ENCODE assay signal across 20 cellular contexts in genomic region chr4:35548921-35549320, GRCh38.
"Had no signal": no experiment of that assay in that cellular context is flagged by ENCODE, and none has a peak within 500 bp of the region (broad histone marks: within the 10 kb centered on the region; RNA-seq: fewer than 3 reads in every experiment).

No MANE protein-coding gene starts in this region.

- H3K9me3 ChIP-seq: neutrophil, right lobe of liver, suprapubic skin, tibial artery, upper lobe of right lung, vagina had no signal

- H3K9me3 Mint-ChIP-seq: nephron progenitor cell had no signal

- H3K27ac ChIP-seq: dorsolateral prefrontal cortex, neutrophil, psoas muscle, right lobe of liver, suprapubic skin, tibial artery, upper lobe of right lung, vagina had no signal

- H3K4me3 ChIP-seq: dorsolateral prefrontal cortex, psoas muscle, right lobe of liver, suprapubic skin, tibial artery, upper lobe of right lung, vagina had no signal

- H3K4me1 ChIP-seq: psoas muscle, right lobe of liver, suprapubic skin, tibial artery, upper lobe of right lung, vagina had no signal

- H3K4me1 Mint-ChIP-seq: naive thymus-derived CD4-positive, alpha-beta T cell; nephron progenitor cell; stimulated activated effector memory CD8-positive, alpha-beta T cell treated with anti-CD3 and anti-CD28 coated beads, Interleukin-12 subunit alpha, Interleukin-12 subunit beta, amount 100 ng/mL, for 72 hours had no signal

- ATAC-seq: esophagus mucosa; left lobe of liver; naive thymus-derived CD4-positive, alpha-beta T cell; psoas muscle; right lobe of liver; stimulated activated effector memory CD8-positive, alpha-beta T cell treated with anti-CD3 and anti-CD28 coated beads, Interleukin-12 subunit alpha, Interleukin-12 subunit beta, amount 100 ng/mL, for 72 hours; stimulated activated naive CD8-positive, alpha-beta T cell treated with anti-CD3 and anti-CD28 coated beads, Interleukin-15, Interleukin-2, amounts not matched to agents 100 U/mL and 50 U/mL, for 24 hours; upper lobe of right lung had no signal

- H3K36me3 ChIP-seq: neutrophil, right lobe of liver, suprapubic skin, tibial artery, upper lobe of right lung, vagina had no signal

- H3K4me3 Mint-ChIP-seq: naive thymus-derived CD4-positive, alpha-beta T cell; nephron progenitor cell; stimulated activated effector memory CD8-positive, alpha-beta T cell treated with anti-CD3 and anti-CD28 coated beads, Interleukin-12 subunit alpha, Interleukin-12 subunit beta, amount 100 ng/mL, for 72 hours had no signal

- H3K27me3 ChIP-seq: dorsolateral prefrontal cortex, neutrophil, right lobe of liver, suprapubic skin, tibial artery, upper lobe of right lung, vagina had no signal

- H3K27ac Mint-ChIP-seq: naive thymus-derived CD4-positive, alpha-beta T cell; nephron progenitor cell; stimulated activated effector memory CD8-positive, alpha-beta T cell treated with anti-CD3 and anti-CD28 coated beads, Interleukin-12 subunit alpha, Interleukin-12 subunit beta, amount 100 ng/mL, for 72 hours had no signal

- H3K27me3 Mint-ChIP-seq: naive thymus-derived CD4-positive, alpha-beta T cell had no signal

- H3K36me3 Mint-ChIP-seq: naive thymus-derived CD4-positive, alpha-beta T cell; stimulated activated effector memory CD8-positive, alpha-beta T cell treated with anti-CD3 and anti-CD28 coated beads, Interleukin-12 subunit alpha, Interleukin-12 subunit beta, amount 100 ng/mL, for 72 hours had no signal

- DNase-seq: dorsolateral prefrontal cortex; effector CD8-positive, alpha-beta T cell; islet precursor cell; mammary epithelial cell; naive thymus-derived CD4-positive, alpha-beta T cell; nephron progenitor cell; psoas muscle; retina; right lobe of liver; stimulated activated CD4-positive, alpha-beta T cell treated with anti-CD3 and anti-CD28 coated beads, Interleukin-4, amount 100 ng/mL, for 1 hour; stimulated activated CD8-positive, alpha-beta memory T cell treated with anti-CD3 and anti-CD28 coated beads, Interleukin-4, amount 100 ng/mL, for 48 hours; stimulated activated naive CD8-positive, alpha-beta T cell treated with anti-CD3 and anti-CD28 coated beads, Interleukin-15, Interleukin-2, amounts not matched to agents 100 U/mL and 50 U/mL, for 24 hours; tibial artery; upper lobe of right lung had no signal
